16 cellular contexts compared by ENCODE assay signal in genomic region chr18:11308499-11308898, GRCh38.
A peak's percentile ranks its signal among the peaks of the same experiment; 100 is the strongest.
DNase-seq lines count a peak whose midpoint lies in the region; ATAC-seq and TF ChIP-seq lines count a peak whose summit lies in the region.
"Had no signal": no experiment of that assay in that cellular context is flagged by ENCODE, and none has a peak within 500 bp of the region (broad histone marks: within the 10 kb centered on the region; RNA-seq: fewer than 3 reads in every experiment).

No MANE protein-coding gene starts in this region.

- TF ChIP-seq CTCF in NB4 (IDR thresholded peaks at IDR 0.05; ENCODE audit: low read depth, low read length) (no peak), astrocyte of the spinal cord (IDR thresholded peaks at IDR 0.05; ENCODE audit: low read depth, low read length) (no peak)

- H3K27ac Mint-ChIP-seq in activated CD4-positive, alpha-beta T cell treated with anti-CD3 and anti-CD28 coated beads for 36 hours = no peak overlapping the region
- H3K27ac Mint-ChIP-seq in stimulated activated effector memory CD8-positive, alpha-beta T cell treated with anti-CD3 and anti-CD28 coated beads, Interleukin-12 subunit alpha, Interleukin-12 subunit beta, amount 100 ng/mL, for 72 hours = no peak overlapping the region
- H3K27ac Mint-ChIP-seq in activated T-helper 2 cell treated with anti-CD3 and anti-CD28 coated beads, Interferon-gamma antibody, Interleukin-2, Interleukin-4, amounts not matched to agents 10 μg/mL and 5 μg/mL and 100 μg/mL, durations not matched to agents 14 hours and 24 hours and 36 hours = no peak overlapping the region
- H3K27ac Mint-ChIP-seq: activated CD4-positive, alpha-beta T cell treated with anti-CD3 and anti-CD28 coated beads, Interleukin-2, amount 10 ng/mL, durations not matched to agents 7 days and 5 days; CD8-positive, alpha-beta T cell; T-helper 2 cell treated with Interferon-gamma antibody and Interleukin-4, amounts not matched to agents 5 μg/mL and 100 μg/mL, for 36 hours had no signal

- CTCF ChIA-PET in activated CD4-positive, alpha-beta T cell treated with anti-CD3 and anti-CD28 coated beads for 36 hours (lab: Charles Lee) = interaction anchor here (0.7 kb wide), 1 partner anchor 13 kb away, joined by 3 read pairs; no protein-coding TSS in a partner anchor

- peaks cover 3% of the 10 kb centered on the region for H3K9me3 Mint-ChIP-seq in activated CD4-positive, alpha-beta T cell treated with anti-CD3 and anti-CD28 coated beads for 36 hours (ENCODE audit: low read depth)
- peaks cover 5% of the 10 kb centered on the region for H3K9me3 Mint-ChIP-seq in stimulated activated effector memory CD8-positive, alpha-beta T cell treated with anti-CD3 and anti-CD28 coated beads, Interleukin-12 subunit alpha, Interleukin-12 subunit beta, amount 100 ng/mL, for 72 hours
- no peaks in the 10 kb centered on the region for H3K9me3 Mint-ChIP-seq in activated T-helper 2 cell treated with anti-CD3 and anti-CD28 coated beads, Interferon-gamma antibody, Interleukin-2, Interleukin-4, amounts not matched to agents 10 μg/mL and 5 μg/mL and 100 μg/mL, durations not matched to agents 14 hours and 24 hours and 36 hours
- H3K9me3 Mint-ChIP-seq: activated CD4-positive, alpha-beta T cell treated with anti-CD3 and anti-CD28 coated beads, Interleukin-2, amount 10 ng/mL, durations not matched to agents 7 days and 5 days had no signal

- ATAC-seq in activated CD4-positive, alpha-beta T cell treated with anti-CD3 and anti-CD28 coated beads for 36 hours = peak; percentile 76
- peak; percentile 24 for ATAC-seq in stimulated activated effector memory CD8-positive, alpha-beta T cell treated with anti-CD3 and anti-CD28 coated beads, Interleukin-12 subunit alpha, Interleukin-12 subunit beta, amount 100 ng/mL, for 72 hours
- ATAC-seq in HG03457 (IDR thresholded peaks at IDR 0.05; ENCODE audit: unreplicated experiment) = no peak
- ATAC-seq: CD8-positive, alpha-beta T cell; Right ventricle myocardium inferior had no signal

- no peak for TF ChIP-seq POLR2A in NB4 (IDR thresholded peaks at IDR 0.05; ENCODE audit: extremely low read depth, insufficient read length)

- H3K4me3 Mint-ChIP-seq in activated CD4-positive, alpha-beta T cell treated with anti-CD3 and anti-CD28 coated beads for 36 hours = no peak overlapping the region
- H3K4me3 Mint-ChIP-seq in stimulated activated effector memory CD8-positive, alpha-beta T cell treated with anti-CD3 and anti-CD28 coated beads, Interleukin-12 subunit alpha, Interleukin-12 subunit beta, amount 100 ng/mL, for 72 hours = no peak overlapping the region
- no peak overlapping the region for H3K4me3 Mint-ChIP-seq in activated T-helper 2 cell treated with anti-CD3 and anti-CD28 coated beads, Interferon-gamma antibody, Interleukin-2, Interleukin-4, amounts not matched to agents 10 μg/mL and 5 μg/mL and 100 μg/mL, durations not matched to agents 14 hours and 24 hours and 36 hours (ENCODE audit: low read depth)
- H3K4me3 Mint-ChIP-seq: activated CD4-positive, alpha-beta T cell treated with anti-CD3 and anti-CD28 coated beads, Interleukin-2, amount 10 ng/mL, durations not matched to agents 7 days and 5 days; CD8-positive, alpha-beta T cell; T-helper 2 cell treated with Interferon-gamma antibody and Interleukin-4, amounts not matched to agents 5 μg/mL and 100 μg/mL, for 36 hours had no signal

- intact Hi-C loops in activated CD4-positive, alpha-beta T cell treated with anti-CD3 and anti-CD28 coated beads for 36 hours (cut with DNase I, micrococcal nuclease) = loop anchor here (10.0 kb wide), 2 partner anchors 216 to 454 kb away; no protein-coding TSS in a partner anchor
- intact Hi-C loops in activated T-helper 2 cell treated with anti-CD3 and anti-CD28 coated beads, Interferon-gamma antibody, Interleukin-2, Interleukin-4, amounts not matched to agents 10 μg/mL and 5 μg/mL and 100 μg/mL, durations not matched to agents 14 hours and 24 hours and 36 hours (cut with micrococcal nuclease) = no loop called here

- peaks cover 4% of the 10 kb centered on the region for H3K4me1 Mint-ChIP-seq in activated CD4-positive, alpha-beta T cell treated with anti-CD3 and anti-CD28 coated beads for 36 hours
- H3K4me1 Mint-ChIP-seq in stimulated activated effector memory CD8-positive, alpha-beta T cell treated with anti-CD3 and anti-CD28 coated beads, Interleukin-12 subunit alpha, Interleukin-12 subunit beta, amount 100 ng/mL, for 72 hours = no peaks in the 10 kb centered on the region
- H3K4me1 Mint-ChIP-seq in activated T-helper 2 cell treated with anti-CD3 and anti-CD28 coated beads, Interferon-gamma antibody, Interleukin-2, Interleukin-4, amounts not matched to agents 10 μg/mL and 5 μg/mL and 100 μg/mL, durations not matched to agents 14 hours and 24 hours and 36 hours (ENCODE audit: low read depth) = peaks cover 5% of the 10 kb centered on the region

- peaks cover 5% of the 10 kb centered on the region for H3K27me3 Mint-ChIP-seq in activated CD4-positive, alpha-beta T cell treated with anti-CD3 and anti-CD28 coated beads for 36 hours
- no peaks in the 10 kb centered on the region for H3K27me3 Mint-ChIP-seq in activated T-helper 2 cell treated with anti-CD3 and anti-CD28 coated beads, Interferon-gamma antibody, Interleukin-2, Interleukin-4, amounts not matched to agents 10 μg/mL and 5 μg/mL and 100 μg/mL, durations not matched to agents 14 hours and 24 hours and 36 hours (ENCODE audit: low read depth)
- H3K27me3 Mint-ChIP-seq: activated CD4-positive, alpha-beta T cell treated with anti-CD3 and anti-CD28 coated beads, Interleukin-2, amount 10 ng/mL, durations not matched to agents 7 days and 5 days had no signal

- no peak for DNase-seq in activated CD4-positive, alpha-beta T cell treated with anti-CD3 and anti-CD28 coated beads for 36 hours
- no peak for DNase-seq in activated CD4-positive, alpha-beta T cell treated with anti-CD3 and anti-CD28 coated beads for 4 hours
- peak; percentile 69 for DNase-seq in NB4 (ENCODE audit: low read depth)
- DNase-seq in astrocyte of the spinal cord (ENCODE audit: low read depth, low spot score) = peak; percentile 32
- no peak for DNase-seq in stimulated activated effector memory CD8-positive, alpha-beta T cell treated with anti-CD3 and anti-CD28 coated beads, Interleukin-12 subunit alpha, Interleukin-12 subunit beta, amount 100 ng/mL, for 72 hours (ENCODE audit: low spot score in 2 of 2)
- DNase-seq in UCSD-AML1 (lab: John Stamatoyannopoulos, UW; ENCODE audit: unreplicated experiment) = no peak
- DNase-seq in activated T-helper 2 cell treated with anti-CD3 and anti-CD28 coated beads, Interferon-gamma antibody, Interleukin-2, Interleukin-4, amounts not matched to agents 10 μg/mL and 5 μg/mL and 100 μg/mL, durations not matched to agents 14 hours and 24 hours and 36 hours (ENCODE audit: low spot score) = no peak
- DNase-seq: activated CD4-positive, alpha-beta T cell treated with anti-CD3 and anti-CD28 coated beads, Interleukin-2, amount 10 ng/mL, durations not matched to agents 7 days and 5 days; anterior cingulate cortex; CD8-positive, alpha-beta T cell; NCI-H82; ovary; spleen had no signal

- in situ Hi-C loops in astrocyte of the spinal cord (cut with HindIII; ENCODE audit: low sequenced_read_pairs) = no loop called here

- no peak overlapping the region for H3K4me3 ChIP-seq in NB4 (ENCODE audit: low read depth, low read length)
- H3K4me3 ChIP-seq in astrocyte of the spinal cord (ENCODE audit: low read depth, low read length) = no peak overlapping the region
- H3K4me3 ChIP-seq: ovary, spleen had no signal

- no peaks in the 10 kb centered on the region for H3K36me3 Mint-ChIP-seq in activated CD4-positive, alpha-beta T cell treated with anti-CD3 and anti-CD28 coated beads for 36 hours (ENCODE audit: low read depth)
- no peaks in the 10 kb centered on the region for H3K36me3 Mint-ChIP-seq in stimulated activated effector memory CD8-positive, alpha-beta T cell treated with anti-CD3 and anti-CD28 coated beads, Interleukin-12 subunit alpha, Interleukin-12 subunit beta, amount 100 ng/mL, for 72 hours
- no peaks in the 10 kb centered on the region for H3K36me3 Mint-ChIP-seq in activated T-helper 2 cell treated with anti-CD3 and anti-CD28 coated beads, Interferon-gamma antibody, Interleukin-2, Interleukin-4, amounts not matched to agents 10 μg/mL and 5 μg/mL and 100 μg/mL, durations not matched to agents 14 hours and 24 hours and 36 hours (ENCODE audit: low read depth)
- H3K36me3 Mint-ChIP-seq: CD8-positive, alpha-beta T cell had no signal

- POLR2A ChIA-PET in activated CD4-positive, alpha-beta T cell treated with anti-CD3 and anti-CD28 coated beads for 36 hours (lab: Charles Lee) = no interaction called here

Comparison
In these comparisons a context has a peak if more than half of its experiments do, and no peak if none do; other contexts are left out.
1. DNase-seq: peak in NB4 (single experiment) and astrocyte of the spinal cord (single experiment); none in activated CD4-positive, alpha-beta T cell treated with anti-CD3 and anti-CD28 coated beads for 36 hours (single experiment), activated CD4-positive, alpha-beta T cell treated with anti-CD3 and anti-CD28 coated beads for 4 hours (0 of 2), stimulated activated effector memory CD8-positive, alpha-beta T cell treated with anti-CD3 and anti-CD28 coated beads, Interleukin-12 subunit alpha, Interleukin-12 subunit beta, amount 100 ng/mL, for 72 hours (0 of 2), UCSD-AML1 (single experiment) and activated T-helper 2 cell treated with anti-CD3 and anti-CD28 coated beads, Interferon-gamma antibody, Interleukin-2, Interleukin-4, amounts not matched to agents 10 μg/mL and 5 μg/mL and 100 μg/mL, durations not matched to agents 14 hours and 24 hours and 36 hours (single experiment).